8 cellular contexts compared by ENCODE assay signal in the genomic region with DNA sequence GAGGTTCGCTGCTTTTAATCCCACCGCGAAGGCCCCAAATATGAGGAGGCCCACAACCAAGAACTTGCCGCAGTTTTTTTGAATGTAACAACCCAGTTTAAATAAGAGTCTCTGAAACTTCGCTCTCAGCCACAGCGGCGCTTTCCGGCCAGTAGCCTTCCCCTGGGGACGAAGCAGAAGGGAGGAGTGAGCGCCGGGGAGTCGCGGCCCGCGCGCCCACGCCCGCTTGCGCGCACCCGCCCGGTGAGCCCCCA. TPM values are rescaled to one million over a fixed set of nuclear protein-coding genes. Genes with fewer than 3 reads are reported as not detected.
DNase-seq lines count a peak whose midpoint lies in the region; ATAC-seq and TF ChIP-seq lines count a peak whose summit lies in the region.

No MANE protein-coding gene starts in this region.

- H3K18ac ChIP-seq in IMR-90 (ENCODE audit: low read depth, low read length): peak overlapping the region; percentile 85

- H3K27ac Mint-ChIP-seq in activated T-cell treated with anti-CD3 and anti-CD28 coated beads, Interleukin-2, amount 50 U/mL, for 72 hours: peak overlapping the region; percentile 44

- H3K4me3 Mint-ChIP-seq in activated T-cell treated with anti-CD3 and anti-CD28 coated beads, Interleukin-2, amount 50 U/mL, for 72 hours: peak overlapping the region; percentile 94 to 100

- H2BK20ac ChIP-seq in IMR-90 (ENCODE audit: low read depth, low read length): no peak overlapping the region; the same call in 1 of the 2 replicates

- H4K8ac ChIP-seq in IMR-90 (ENCODE audit: low read depth in 2 of 2, low read length in 2 of 2): peak overlapping the region; percentile 40 to 62; a peak in 2 of 4 replicates

- H3K14ac ChIP-seq in IMR-90 (replicated peaks; ENCODE audit: low read depth, low read length): peak overlapping the region; percentile 73

- WGBS in IMR-90 (ENCODE audit: extremely low coverage in 2 of 2, insufficient read length in 1 of 2), 2 experiments: 0% methylated on average over 1 of the region's 22 CpGs; no CpG with 5 or more reads in 1 of the 2 experiments
- WGBS in sigmoid colon, 2 donors: 0% methylated on average over 22 of the region's 22 CpGs

- peak overlapping the region; percentile 93 for H2AFZ ChIP-seq in IMR-90 (replicated peaks; ENCODE audit: low read length, poor library complexity)

- H3K36me3 ChIP-seq in IMR-90 (ENCODE audit: control insufficient read depth, insufficient read depth, low read length) (no peaks in the 10 kb centered on the region; the same call in 1 of the 2 replicates), left ventricle myocardium inferior (no peaks in the 10 kb centered on the region), sigmoid colon (no peaks in the 10 kb centered on the region)

- no peak for TF ChIP-seq CTCF in GM12865 (IDR thresholded peaks at IDR 0.05; ENCODE audit: insufficient read depth, low read depth, low read length, missing control alignments)
- TF ChIP-seq CTCF in IMR-90 (conservative IDR thresholded peaks at IDR 0.05; ENCODE audit: low read depth, low read length): no peak
- TF ChIP-seq CTCF in left ventricle myocardium inferior (IDR thresholded peaks at IDR 0.05; ENCODE audit: borderline replicate concordance): no peak
- TF ChIP-seq CTCF in sigmoid colon (IDR thresholded peaks at IDR 0.05): no peak

- H4K5ac ChIP-seq in IMR-90 (ENCODE audit: low read depth, low read length): peak overlapping the region; percentile 69

- peak overlapping the region; percentile 88 for H3K27ac ChIP-seq in IMR-90 (ENCODE audit: insufficient read depth, low read length)
- H3K27ac ChIP-seq in left ventricle myocardium inferior (replicated peaks): peak overlapping the region; percentile 99
- peak overlapping the region; percentile 88 to 96 (median 93) for H3K27ac ChIP-seq in sigmoid colon

- in situ Hi-C loops in ACHN (cut with HindIII; ENCODE audit: low pct_ligation_motif_present, low pct_unique_long_range_greater_than_20kb, low sequenced_read_pairs): no loop called here
- in situ Hi-C loops in IMR-90 (cut with MboI; ENCODE audit: low sequenced_read_pairs): no loop called here

- peaks cover 10 to 40% of the 10 kb centered on the region in 2 experiments; a peak in 3 of 4 replicates for H3K79me1 ChIP-seq in IMR-90 (ENCODE audit: low read depth in 1 of 2, low read length in 2 of 2)

- H3K27me3 ChIP-seq in IMR-90 (ENCODE audit: control insufficient read depth, insufficient read depth, low read length) (no peaks in the 10 kb centered on the region), left ventricle myocardium inferior (ENCODE audit: low read depth) (no peaks in the 10 kb centered on the region), sigmoid colon (no peaks in the 10 kb centered on the region)

- POLR2A ChIA-PET in IMR-90 (lab: Charles Lee; ENCODE audit: unreplicated experiment): no interaction called here

- peak overlapping the region; percentile 91 for H3K4me2 ChIP-seq in IMR-90 (ENCODE audit: low read depth, low read length)

- no peaks in the 10 kb centered on the region; the same call in 1 of the 2 replicates for H3K9me1 ChIP-seq in IMR-90 (ENCODE audit: insufficient read depth, low read length)

- H4K20me1 ChIP-seq in IMR-90 (ENCODE audit: insufficient read depth, low read length): peaks cover 30% of the 10 kb centered on the region

- no peak overlapping the region for H4K91ac ChIP-seq in IMR-90 (ENCODE audit: insufficient read depth, low read depth, low read length)

- dilution Hi-C loops in IMR-90 (cut with HindIII; ENCODE audit: low sequenced_read_pairs, unreplicated experiment): no loop called here

- peak overlapping the region; percentile 98 for H3K9ac ChIP-seq in IMR-90 (ENCODE audit: low read depth, low read length)

- TF ChIP-seq POLR2A in IMR-90 (IDR thresholded peaks at IDR 0.05; ENCODE audit: low read depth, low read length): no peak
- no peak for TF ChIP-seq POLR2A in sigmoid colon (IDR thresholded peaks at IDR 0.05)

- peak overlapping the region; percentile 75 for H2BK120ac ChIP-seq in IMR-90 (ENCODE audit: low read depth, low read length)

- H3K4me3 ChIP-seq in GM12865 (ENCODE audit: low read depth, low read length): peak overlapping the region; percentile 73
- peak overlapping the region; percentile 84 for H3K4me3 ChIP-seq in IMR-90 (ENCODE audit: insufficient read depth, low read depth, low read length)
- H3K4me3 ChIP-seq in left ventricle myocardium inferior: peak overlapping the region; percentile 96
- H3K4me3 ChIP-seq in sigmoid colon: peak overlapping the region; percentile 58 to 86 (median 76)

- CTCF ChIA-PET in IMR-90 (lab: Yijun Ruan, JAX): no interaction called here

- peaks cover 45% of the 10 kb centered on the region for H3K27me3 Mint-ChIP-seq in activated T-cell treated with anti-CD3 and anti-CD28 coated beads, Interleukin-2, amount 50 U/mL, for 72 hours (ENCODE audit: low read depth)

- H3K9me3 ChIP-seq in IMR-90 (ENCODE audit: control insufficient read depth, insufficient read depth, low read length) (no peaks in the 10 kb centered on the region), left ventricle myocardium inferior (replicated peaks) (no peaks in the 10 kb centered on the region), sigmoid colon (no peaks in the 10 kb centered on the region)

- H3K56ac ChIP-seq in IMR-90 (ENCODE audit: extremely low read depth, insufficient read depth, low read length): peak overlapping the region; percentile 73; the same call in 1 of the 2 replicates

- peaks cover 36% of the 10 kb centered on the region for H3K4me1 Mint-ChIP-seq in activated T-cell treated with anti-CD3 and anti-CD28 coated beads, Interleukin-2, amount 50 U/mL, for 72 hours (ENCODE audit: low read depth)

- no peaks in the 10 kb centered on the region for H3K9me3 Mint-ChIP-seq in activated T-cell treated with anti-CD3 and anti-CD28 coated beads, Interleukin-2, amount 50 U/mL, for 72 hours

- no peak for TF ChIP-seq EP300 in sigmoid colon (IDR thresholded peaks at IDR 0.05)

- H2BK5ac ChIP-seq in IMR-90 (ENCODE audit: low read depth, low read length, poor library complexity, severe bottlenecking): peak overlapping the region; percentile 87

- H3K36me3 Mint-ChIP-seq in activated T-cell treated with anti-CD3 and anti-CD28 coated beads, Interleukin-2, amount 50 U/mL, for 72 hours (ENCODE audit: insufficient read depth in 2 of 2): peaks cover 5% of the 10 kb centered on the region in 2 donors

- H3K23ac ChIP-seq in IMR-90 (ENCODE audit: low read depth, low read length): peak overlapping the region; percentile 76; the same call in 1 of the 2 replicates

- H2AK5ac ChIP-seq in IMR-90 (ENCODE audit: low read depth, low read length): no peak overlapping the region

- H3K4me1 ChIP-seq in IMR-90 (ENCODE audit: control insufficient read depth, insufficient read depth, low read length): peaks cover 5% of the 10 kb centered on the region
- peaks cover 75% of the 10 kb centered on the region for H3K4me1 ChIP-seq in left ventricle myocardium inferior
- H3K4me1 ChIP-seq in sigmoid colon: peaks cover 0 to 28% (median 18%) of the 10 kb centered on the region in 4 donors

- H3K4ac ChIP-seq in IMR-90 (ENCODE audit: low read depth, low read length): peak overlapping the region; percentile 92

- peak overlapping the region; percentile 59 for H2AK9ac ChIP-seq in IMR-90 (replicated peaks; ENCODE audit: low read depth, low read length, poor library complexity)

- TF ChIP-seq RAD21 in IMR-90 (IDR thresholded peaks at IDR 0.05; ENCODE audit: low read length): no peak

- intact Hi-C loops in IMR-90 (cut with micrococcal nuclease): loop anchor here (2.0 to 10.0 kb wide), 5 partner anchors 44 to 628 kb away; partner anchors contain the start of gene FANCC
- intact Hi-C loops in left ventricle myocardium inferior (cut with micrococcal nuclease): no loop called here
- intact Hi-C loops in sigmoid colon (cut with DNase I): loop anchor here (2.0 to 5.0 kb wide), 2 partner anchors 48 to 711 kb away; no protein-coding TSS in a partner anchor

- ATAC-seq in IMR-90 (ENCODE audit: low read depth) (no peak), HG03565 (IDR thresholded peaks at IDR 0.05; ENCODE audit: unreplicated experiment) (no peak)
- peak in 1 of 2 donors; percentile 8 for ATAC-seq in activated T-cell treated with anti-CD3 and anti-CD28 coated beads, Interleukin-2, amount 50 U/mL, for 72 hours (replicated peaks in 1 of 2)

- no peak overlapping the region for H2BK15ac ChIP-seq in IMR-90 (ENCODE audit: low read depth, low read length)

- no TSS peak for BruUV-seq in IMR-90 (replicated peaks; lab: Mats Ljungman, UMichigan)

- DNase-seq in ACHN: peak; percentile 44
- DNase-seq in GM12865 (ENCODE audit: low read depth): peak; percentile 74
- peak; percentile 47 for DNase-seq in IMR-90
- DNase-seq in activated T-cell treated with anti-CD3 and anti-CD28 coated beads, Interleukin-2, amount 50 U/mL, for 72 hours: peak; percentile 27 to 59
- DNase-seq in left ventricle myocardium inferior: peak; percentile 49
- no peak for DNase-seq in sigmoid colon
- no peak for DNase-seq in superior temporal gyrus (ENCODE audit: extremely low spot score)

TF ChIP-seq in IMR-90, 13 proteins besides CTCF, POLR2A, EP300 and RAD21 (continues in another document):
- TF ChIP-seq CEBPB (IDR thresholded peaks at IDR 0.05; ENCODE audit: low read depth, low read length) (no peak), RCOR1 (IDR thresholded peaks at IDR 0.05; ENCODE audit: insufficient replicate concordance, low read length) (no peak), BHLHE40 (IDR thresholded peaks at IDR 0.05; ENCODE audit: low read depth, low read length) (no peak), SMC3 (IDR thresholded peaks at IDR 0.05; ENCODE audit: low read depth, low read length) (no peak), CHD1 (IDR thresholded peaks at IDR 0.05; ENCODE audit: low read depth, low read length) (no peak), NFE2L2 (IDR thresholded peaks at IDR 0.05; ENCODE audit: low read depth, low read length) (no peak)
- TF ChIP-seq, protein P1, sequence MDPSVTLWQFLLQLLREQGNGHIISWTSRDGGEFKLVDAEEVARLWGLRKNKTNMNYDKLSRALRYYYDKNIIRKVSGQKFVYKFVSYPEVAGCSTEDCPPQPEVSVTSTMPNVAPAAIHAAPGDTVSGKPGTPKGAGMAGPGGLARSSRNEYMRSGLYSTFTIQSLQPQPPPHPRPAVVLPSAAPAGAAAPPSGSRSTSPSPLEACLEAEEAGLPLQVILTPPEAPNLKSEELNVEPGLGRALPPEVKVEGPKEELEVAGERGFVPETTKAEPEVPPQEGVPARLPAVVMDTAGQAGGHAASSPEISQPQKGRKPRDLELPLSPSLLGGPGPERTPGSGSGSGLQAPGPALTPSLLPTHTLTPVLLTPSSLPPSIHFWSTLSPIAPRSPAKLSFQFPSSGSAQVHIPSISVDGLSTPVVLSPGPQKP (IDR thresholded peaks at IDR 0.05; ENCODE audit: borderline replicate concordance, low read depth, low read length): no peak

RNA-seq across cellular contexts. Expression of gene PTCH1, which starts 10.4 kb away (rescaled TPM):
- total RNA-seq in IMR-90 (2012; rRNA removed): 4.1 and 5.3 TPM in 2 replicates
- polyA plus RNA-seq in IMR-90 (2012; rRNA removed): 5.0 and 6.0 TPM in 2 replicates
- 2.0 and 3.7 TPM in 2 replicates for polyA plus RNA-seq in IMR-90 (2012; cell fraction: cytosol; rRNA removed)
- 12.6 and 14.4 TPM in 2 replicates for polyA plus RNA-seq in IMR-90 (2012; cell fraction: nucleus; rRNA removed; ENCODE audit: low replicate concordance)
- total RNA-seq in activated T-cell treated with anti-CD3 and anti-CD28 coated beads, Interleukin-2, amount 50 U/mL, for 72 hours: 10 to 100 TPM in 1 of 2 donors, 1 to 10 TPM in 1; 5.9 to 10.5 TPM
- total RNA-seq in left ventricle myocardium inferior: 6.6 TPM
- 10 to 100 TPM in 1 of 4 donors, 1 to 10 TPM in 3; 7.1 to 10.7 (median 8.7) TPM for total RNA-seq in sigmoid colon
- 1 to 10 TPM; 2.3 to 7.2 (median 7.0) TPM for polyA plus RNA-seq in sigmoid colon

Comparison
In these comparisons a context has a peak if more than half of its experiments do, and no peak if none do; other contexts are left out.
1. DNase-seq: peak in ACHN (single experiment), GM12865 (single experiment), IMR-90 (single experiment), activated T-cell treated with anti-CD3 and anti-CD28 coated beads, Interleukin-2, amount 50 U/mL, for 72 hours (2 of 2) and left ventricle myocardium inferior (single experiment); none in sigmoid colon (single experiment) and superior temporal gyrus (single experiment).
2. Peak in every context shown above with its lines, with median percentiles within 50 percentile points of each other: H3K4me3 ChIP-seq and H3K27ac ChIP-seq.